In genomic region chr11:74466916-74467885, GRCh38 we compare ENCODE assay signal across 1 cellular context.
TF ChIP-seq lines count a peak whose summit lies in the region.

TSS of gene KCNE3 (minus strand) at chr11:74467549. CDS start at chr11:74457563, 9,986 bp downstream.

TF ChIP-seq in liver, 16 proteins besides CTCF, POLR2A, EP300 and RAD21 (continued from another document):
- TF ChIP-seq, protein P1, sequence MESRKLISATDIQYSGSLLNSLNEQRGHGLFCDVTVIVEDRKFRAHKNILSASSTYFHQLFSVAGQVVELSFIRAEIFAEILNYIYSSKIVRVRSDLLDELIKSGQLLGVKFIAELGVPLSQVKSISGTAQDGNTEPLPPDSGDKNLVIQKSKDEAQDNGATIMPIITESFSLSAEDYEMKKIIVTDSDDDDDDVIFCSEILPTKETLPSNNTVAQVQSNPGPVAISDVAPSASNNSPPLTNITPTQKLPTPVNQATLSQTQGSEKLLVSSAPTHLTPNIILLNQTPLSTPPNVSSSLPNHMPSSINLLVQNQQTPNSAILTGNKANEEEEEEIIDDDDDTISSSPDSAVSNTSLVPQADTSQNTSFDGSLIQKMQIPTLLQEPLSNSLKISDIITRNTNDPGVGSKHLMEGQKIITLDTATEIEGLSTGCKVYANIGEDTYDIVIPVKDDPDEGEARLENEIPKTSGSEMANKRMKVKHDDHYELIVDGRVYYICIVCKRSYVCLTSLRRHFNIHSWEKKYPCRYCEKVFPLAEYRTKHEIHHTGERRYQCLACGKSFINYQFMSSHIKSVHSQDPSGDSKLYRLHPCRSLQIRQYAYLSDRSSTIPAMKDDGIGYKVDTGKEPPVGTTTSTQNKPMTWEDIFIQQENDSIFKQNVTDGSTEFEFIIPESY (IDR thresholded peaks at IDR 0.05): no peak
- TF ChIP-seq SP1 (IDR thresholded peaks at IDR 0.05): no peak
- TF ChIP-seq, protein P2, sequence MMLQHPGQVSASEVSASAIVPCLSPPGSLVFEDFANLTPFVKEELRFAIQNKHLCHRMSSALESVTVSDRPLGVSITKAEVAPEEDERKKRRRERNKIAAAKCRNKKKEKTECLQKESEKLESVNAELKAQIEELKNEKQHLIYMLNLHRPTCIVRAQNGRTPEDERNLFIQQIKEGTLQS (IDR thresholded peaks at IDR 0.05): no peak
